Comparison of ENCODE assay signal across 1 cellular context in genomic region chr20:4244700-4245485, GRCh38.
TF ChIP-seq lines count a peak whose summit lies in the region.

No MANE protein-coding gene starts in this region.

TF ChIP-seq in SK-N-SH, 30 proteins besides CTCF, POLR2A, EP300 and RAD21 (continued from another document):
- TF ChIP-seq TEAD4 (IDR thresholded peaks at IDR 0.05; ENCODE audit: borderline replicate concordance, insufficient read depth): no peak
- no peak for TF ChIP-seq JUND (IDR thresholded peaks at IDR 0.05)
- no peak for TF ChIP-seq NFIC (IDR thresholded peaks at IDR 0.05; ENCODE audit: borderline replicate concordance)
- TF ChIP-seq TAF1 (IDR thresholded peaks at IDR 0.05; ENCODE audit: borderline replicate concordance, low read depth, low read length): no peak
- TF ChIP-seq ZBTB33 (IDR thresholded peaks at IDR 0.05; ENCODE audit: borderline replicate concordance, low read depth): no peak
- TF ChIP-seq ELF1 (IDR thresholded peaks at IDR 0.05): no peak
- TF ChIP-seq POLR2AphosphoS5 (IDR thresholded peaks at IDR 0.05; ENCODE audit: low read depth, low read length): no peak
- no peak for TF ChIP-seq SIN3A (IDR thresholded peaks at IDR 0.05; ENCODE audit: borderline replicate concordance, low read depth, low read length)
- TF ChIP-seq GABPA (IDR thresholded peaks at IDR 0.05; ENCODE audit: low read depth): no peak
- no peak for TF ChIP-seq YY1 (IDR thresholded peaks at IDR 0.05; ENCODE audit: low read depth)
- TF ChIP-seq MAX (IDR thresholded peaks at IDR 0.05; ENCODE audit: low read depth): no peak
- TF ChIP-seq USF1 (IDR thresholded peaks at IDR 0.05; ENCODE audit: borderline replicate concordance, low read depth): no peak
- TF ChIP-seq TCF12 (IDR thresholded peaks at IDR 0.05): no peak
